Comparison of ENCODE assay signal across 1 cellular context in genomic region chr1:157147906-157148717, GRCh38.
TF ChIP-seq lines count a peak whose summit lies in the region.

No MANE protein-coding gene starts in this region.

TF ChIP-seq in IMR-90, 13 proteins besides CTCF, POLR2A, EP300 and RAD21:
- TF ChIP-seq MAZ (IDR thresholded peaks at IDR 0.05; ENCODE audit: borderline replicate concordance, low read depth, low read length) (no peak), USF2 (IDR thresholded peaks at IDR 0.05; ENCODE audit: low read depth, low read length) (no peak), RCOR1 (IDR thresholded peaks at IDR 0.05; ENCODE audit: insufficient replicate concordance, low read length) (no peak), NFE2L2 (IDR thresholded peaks at IDR 0.05; ENCODE audit: low read depth, low read length) (peak; percentile 21; the same call in 1 of the 2 replicates), ELK1 (IDR thresholded peaks at IDR 0.05; ENCODE audit: borderline replicate concordance, low read depth, low read length) (no peak), MAFK (IDR thresholded peaks at IDR 0.05; ENCODE audit: low read depth, low read length) (no peak), RFX5 (IDR thresholded peaks at IDR 0.05; ENCODE audit: low read depth, low read length) (no peak), SMC3 (IDR thresholded peaks at IDR 0.05; ENCODE audit: low read depth, low read length) (no peak), CEBPB (IDR thresholded peaks at IDR 0.05; ENCODE audit: low read depth, low read length) (no peak), FOS (IDR thresholded peaks at IDR 0.05; ENCODE audit: low read depth, low read length) (peak; percentile 70)
